In genomic region chr13:40672310-40673060, GRCh38 we compare ENCODE assay signal across 10 cellular contexts. TPM values are rescaled to one million over a fixed set of nuclear protein-coding genes. Genes with fewer than 3 reads are reported as not detected.
A peak's percentile ranks its signal among the peaks of the same experiment; 100 is the strongest.
DNase-seq lines count a peak whose midpoint lies in the region; ATAC-seq, FAIRE-seq and TF ChIP-seq lines count a peak whose summit lies in the region.
"Had no signal": no experiment of that assay in that cellular context is flagged by ENCODE, and none has a peak within 500 bp of the region (broad histone marks: within the 10 kb centered on the region; RNA-seq: fewer than 3 reads in every experiment).

No MANE protein-coding gene starts in this region.

- ATAC-seq in body of pancreas = peak; percentile 60
- ATAC-seq in pancreas = peak; percentile 41 to 90 (median 78)
- ATAC-seq in stimulated activated naive B cell treated with anti-CD40 and anti-IgM and Interleukin-4, amounts not matched to agents 10 μg/mL and 1 μg/mL and 100 μg/mL, for 72 hours (replicated peaks) = no peak
- ATAC-seq in GM21360 (IDR thresholded peaks at IDR 0.05; ENCODE audit: unreplicated experiment) = no peak
- ATAC-seq: left lung had no signal

- FAIRE-seq in pancreas (lab: Jason Lieb, UNC) = no peak

- intact Hi-C loops in body of pancreas (cut with DNase I) = no loop called here
- intact Hi-C loops in pancreas (cut with DNase I) = no loop called here

- H3K4me1 Mint-ChIP-seq in stimulated activated naive B cell treated with anti-CD40 and anti-IgM and Interleukin-4, amounts not matched to agents 10 μg/mL and 1 μg/mL and 100 μg/mL, for 72 hours = peaks cover 13 to 18% of the 10 kb centered on the region in 2 donors

- H3K4me3 Mint-ChIP-seq in stimulated activated naive B cell treated with anti-CD40 and anti-IgM and Interleukin-4, amounts not matched to agents 10 μg/mL and 1 μg/mL and 100 μg/mL, for 72 hours = no peak overlapping the region

- H3K36me3 ChIP-seq in body of pancreas (replicated peaks in 1 of 2; ENCODE audit: insufficient read depth in 1 of 2, low read depth in 2 of 2) (no peaks in the 10 kb centered on the region), pancreas (no peaks in the 10 kb centered on the region)
- H3K36me3 ChIP-seq: left lung had no signal

- DNase-seq in NCI-H1417 (lab: John Stamatoyannopoulos, UW) (peak in 2 of 3 experiments; percentile 15 to 58), NCI-H1417 treated with DMSO at 0.1 percent for 48 hours (lab: John Stamatoyannopoulos, UW) (no peak), NCI-H2171 treated with DMSO at 0.1 percent for 48 hours (lab: John Stamatoyannopoulos, UW) (peak; percentile 85), body of pancreas (peak in 3 of 4 donors; percentile 17 to 28 (median 18)), pancreas (no peak)
- DNase-seq in stimulated activated naive B cell treated with anti-CD40 and anti-IgM and Interleukin-4, amounts not matched to agents 10 μg/mL and 1 μg/mL and 100 μg/mL, for 72 hours = no peak
- DNase-seq in activated CD8-positive, alpha-beta memory T cell treated with anti-CD3 and anti-CD28 coated beads for 24 hours = no peak
- DNase-seq: left lung had no signal

- H3K4me1 ChIP-seq in body of pancreas (peaks cover 23% of the 10 kb centered on the region), pancreas (peaks cover 9 to 12% (median 10%) of the 10 kb centered on the region in 3 donors)

- H3K4me3 ChIP-seq in body of pancreas = no peak overlapping the region
- H3K4me3 ChIP-seq in pancreas = no peak overlapping the region
- H3K4me3 ChIP-seq: left lung had no signal

- H3K27ac Mint-ChIP-seq in stimulated activated naive B cell treated with anti-CD40 and anti-IgM and Interleukin-4, amounts not matched to agents 10 μg/mL and 1 μg/mL and 100 μg/mL, for 72 hours = no peak overlapping the region

- H3K9me3 ChIP-seq in body of pancreas = no peaks in the 10 kb centered on the region
- no peaks in the 10 kb centered on the region for H3K9me3 ChIP-seq in pancreas
- H3K9me3 ChIP-seq: left lung had no signal

- no peaks in the 10 kb centered on the region for H3K9me3 Mint-ChIP-seq in stimulated activated naive B cell treated with anti-CD40 and anti-IgM and Interleukin-4, amounts not matched to agents 10 μg/mL and 1 μg/mL and 100 μg/mL, for 72 hours

- no peak for TF ChIP-seq POLR2A in body of pancreas (IDR thresholded peaks at IDR 0.05)

- no peaks in the 10 kb centered on the region for H3K27me3 Mint-ChIP-seq in stimulated activated naive B cell treated with anti-CD40 and anti-IgM and Interleukin-4, amounts not matched to agents 10 μg/mL and 1 μg/mL and 100 μg/mL, for 72 hours

- no peaks in the 10 kb centered on the region for H3K36me3 Mint-ChIP-seq in stimulated activated naive B cell treated with anti-CD40 and anti-IgM and Interleukin-4, amounts not matched to agents 10 μg/mL and 1 μg/mL and 100 μg/mL, for 72 hours

- TF ChIP-seq CTCF in body of pancreas (IDR thresholded peaks at IDR 0.05) (no peak), pancreas (IDR thresholded peaks at IDR 0.05) (no peak)

- H3K27ac ChIP-seq in body of pancreas = no peak overlapping the region
- H3K27ac ChIP-seq in pancreas = no peak overlapping the region
- H3K27ac ChIP-seq: 22Rv1, left lung had no signal

- WGBS in body of pancreas, 2 donors = 33 to 46% methylated on average over 3 of the region's 3 CpGs
- 33 to 38% methylated on average over 3 of the region's 3 CpGs for WGBS in pancreas, 2 donors

- no peaks in the 10 kb centered on the region for H3K27me3 ChIP-seq in body of pancreas
- no peaks in the 10 kb centered on the region for H3K27me3 ChIP-seq in pancreas
- H3K27me3 ChIP-seq: left lung had no signal

RNA-seq across cellular contexts. Expression of gene FOXO1, which starts 6.0 kb away (rescaled TPM):
- total RNA-seq in body of pancreas (10 to 100 TPM; 24.1 to 51.1 TPM), pancreas (10 to 100 TPM; 12.6 to 21.9 (median 16.1) TPM)
- polyA plus RNA-seq in pancreas = 10 to 100 TPM in 1 of 2 donors, 1 to 10 TPM in 1; 3.8 to 10.2 TPM

Comparison
In these comparisons a context has a peak if more than half of its experiments do, and no peak if none do; other contexts are left out.
1. DNase-seq: peak in NCI-H1417 (2 of 3), NCI-H2171 treated with DMSO at 0.1 percent for 48 hours (single experiment) and body of pancreas (3 of 4); none in NCI-H1417 treated with DMSO at 0.1 percent for 48 hours (single experiment), pancreas (0 of 6), stimulated activated naive B cell treated with anti-CD40 and anti-IgM and Interleukin-4, amounts not matched to agents 10 μg/mL and 1 μg/mL and 100 μg/mL, for 72 hours (single experiment) and activated CD8-positive, alpha-beta memory T cell treated with anti-CD3 and anti-CD28 coated beads for 24 hours (single experiment).
2. ATAC-seq: peak in body of pancreas (single experiment) and pancreas (4 of 4); none in stimulated activated naive B cell treated with anti-CD40 and anti-IgM and Interleukin-4, amounts not matched to agents 10 μg/mL and 1 μg/mL and 100 μg/mL, for 72 hours (0 of 2) and GM21360 (single experiment).